ENCODE assay signal across 8 cellular contexts in the genomic region with DNA sequence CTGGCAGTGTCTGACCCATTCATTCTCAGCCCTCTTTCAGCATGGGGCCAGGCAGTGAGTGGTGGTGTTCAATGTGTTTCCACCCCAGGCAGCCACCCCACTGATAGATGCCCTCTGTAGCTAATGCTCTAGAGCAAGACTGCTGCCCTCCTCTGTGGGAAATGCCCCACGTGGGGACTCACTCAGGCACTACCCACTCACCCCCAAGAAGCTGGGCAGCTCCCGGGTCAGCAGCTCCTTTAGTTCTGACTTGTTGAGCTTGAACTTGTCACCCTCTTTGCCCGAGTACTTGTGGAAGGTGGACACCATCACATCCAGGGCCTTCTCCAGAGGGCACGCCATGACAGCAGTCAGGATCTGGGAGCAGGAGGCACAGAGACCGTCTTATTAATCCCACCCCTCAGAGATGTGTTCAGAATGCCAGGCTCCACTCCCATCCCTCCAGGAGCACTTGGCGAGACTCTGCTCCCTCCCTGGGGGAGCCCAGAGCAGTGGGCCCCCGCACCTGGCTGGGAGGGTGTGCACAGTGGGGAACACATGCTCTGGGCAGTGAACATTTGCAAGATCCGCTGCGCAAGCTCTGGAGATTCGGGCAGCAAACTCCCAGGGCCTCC. TPM values are rescaled to one million over a fixed set of nuclear protein-coding genes. Genes with fewer than 3 reads are reported as not detected.
DNase-seq lines count a peak whose midpoint lies in the region; ATAC-seq and TF ChIP-seq lines count a peak whose summit lies in the region.

No MANE protein-coding gene starts in this region.

- peak overlapping the region; percentile 88 for H3K4me3 ChIP-seq in CD8-positive, alpha-beta memory T cell (ENCODE audit: low read length)
- peak overlapping the region; percentile 49 to 55 for H3K4me3 ChIP-seq in Panc1 (ENCODE audit: low read depth in 2 of 2, low read length in 2 of 2)
- peak overlapping the region in 3 of 4 experiments; percentile 12 to 71 (median 46) for H3K4me3 ChIP-seq in fibroblast of lung (replicated peaks in 1 of 4; ENCODE audit: control extremely low read depth in 1 of 4, insufficient read depth in 1 of 4, low read depth in 3 of 4, low read length in 4 of 4)
- H3K4me3 ChIP-seq in psoas muscle = peak overlapping the region; percentile 60

- H3K36me3 ChIP-seq in CD8-positive, alpha-beta memory T cell (ENCODE audit: insufficient read depth, low read length) = peaks cover 11% of the 10 kb centered on the region
- no peaks in the 10 kb centered on the region for H3K36me3 ChIP-seq in Panc1 (ENCODE audit: control insufficient read depth, insufficient read depth, low read length)
- H3K36me3 ChIP-seq in fibroblast of lung (ENCODE audit: control insufficient read depth, insufficient read depth, low read length) = no peaks in the 10 kb centered on the region
- no peaks in the 10 kb centered on the region for H3K36me3 ChIP-seq in psoas muscle (ENCODE audit: insufficient read depth in 1 of 2, low read depth in 1 of 2)

- peak overlapping the region; percentile 93 to 100 (median 98) for H3K4me3 Mint-ChIP-seq in CD8-positive, alpha-beta memory T cell

- peaks cover 0 to 3% of the 10 kb centered on the region in 2 donors for H3K27me3 Mint-ChIP-seq in CD8-positive, alpha-beta memory T cell

- no peaks in the 10 kb centered on the region for H3K9me3 Mint-ChIP-seq in CD8-positive, alpha-beta memory T cell

- CTCF ChIA-PET in CD8-positive, alpha-beta memory T cell (lab: Charles Lee) = interaction anchor here (0.9 to 5.4 kb wide), 6 partner anchors 9 to 34 kb away, joined by 4 to 68 read pairs (median 14); partner anchors contain the start of genes S100A2 and S100A6
- CTCF ChIA-PET in Panc1 (lab: Charles Lee) = interaction anchor here (0.5 to 2.7 kb wide), 5 partner anchors 9 to 68 kb away, joined by 3 to 16 read pairs (median 5); partner anchors contain the start of genes S100A16 and S100A6

- intact Hi-C loops in Panc1 (cut with micrococcal nuclease; ENCODE audit: unreplicated experiment) (no loop called here), psoas muscle (cut with DNase I) (no loop called here)

- ATAC-seq in Panc1 (no peak), psoas muscle (peak in 1 of 4 donors; percentile 3), GM18858 (IDR thresholded peaks at IDR 0.05; ENCODE audit: unreplicated experiment) (no peak)

- in situ Hi-C loops in Panc1 (cut with HindIII; ENCODE audit: low pct_unique_long_range_greater_than_20kb, low sequenced_read_pairs) = no loop called here

- no peaks in the 10 kb centered on the region for H3K9me3 ChIP-seq in CD8-positive, alpha-beta memory T cell (ENCODE audit: low read length)
- H3K9me3 ChIP-seq in Panc1 (ENCODE audit: control insufficient read depth, insufficient read depth, low read depth, low read length) (no peaks in the 10 kb centered on the region), fibroblast of lung (ENCODE audit: control insufficient read depth, insufficient read depth, low read depth, low read length) (no peaks in the 10 kb centered on the region), psoas muscle (no peaks in the 10 kb centered on the region)

- WGBS in psoas muscle, 3 donors = 36 to 54% (median 36%) methylated on average over 10 of the region's 10 CpGs

- peak overlapping the region; percentile 91 to 99 (median 97) for H3K27ac Mint-ChIP-seq in CD8-positive, alpha-beta memory T cell

- peak overlapping the region; percentile 73 for H3K4me2 ChIP-seq in fibroblast of lung (ENCODE audit: extremely low read depth, insufficient read depth, low read length)

- peaks cover 67 to 78% (median 72%) of the 10 kb centered on the region in 3 donors for H3K4me1 Mint-ChIP-seq in CD8-positive, alpha-beta memory T cell

- no peaks in the 10 kb centered on the region for H4K20me1 ChIP-seq in fibroblast of lung (ENCODE audit: control insufficient read depth, extremely low read depth, insufficient read depth, low read length)

- no peaks in the 10 kb centered on the region for H3K27me3 ChIP-seq in CD8-positive, alpha-beta memory T cell (ENCODE audit: insufficient read depth, low read length, poor library complexity, severe bottlenecking)
- no peaks in the 10 kb centered on the region for H3K27me3 ChIP-seq in Panc1 (ENCODE audit: control insufficient read depth, insufficient read depth, low read length)
- no peaks in the 10 kb centered on the region for H3K27me3 ChIP-seq in fibroblast of lung (ENCODE audit: control insufficient read depth, insufficient read depth, low read length)
- H3K27me3 ChIP-seq in psoas muscle (ENCODE audit: insufficient read depth in 3 of 3, low read length in 2 of 3) = no peaks in the 10 kb centered on the region

- DNase-seq in CD8-positive, alpha-beta memory T cell = no peak
- DNase-seq in Panc1 (ENCODE audit: low read depth, low spot score) (no peak), fibroblast of lung (ENCODE audit: low read depth in 2 of 2) (no peak), psoas muscle (no peak), NCI-H345 treated with DMSO at 0.1 percent for 48 hours (lab: John Stamatoyannopoulos, UW; ENCODE audit: unreplicated experiment) (no peak), RKO (ENCODE audit: low spot score) (no peak), activated gamma-delta T cell (lab: John Stamatoyannopoulos, UW) (no peak)

- no TSS peak for BruUV-seq in Panc1 (replicated peaks; lab: Mats Ljungman, UMichigan)

- peaks cover 8% of the 10 kb centered on the region for H3K79me2 ChIP-seq in fibroblast of lung (ENCODE audit: control insufficient read depth, insufficient read depth, low read length)

- TF ChIP-seq CTCF in Panc1 (IDR thresholded peaks at IDR 0.05) = no peak
- TF ChIP-seq CTCF in fibroblast of lung (conservative IDR thresholded peaks at IDR 0.05 in 1 of 2, IDR thresholded peaks at IDR 0.05 in 1 of 2; ENCODE audit: low read depth in 1 of 2, low read length in 2 of 2) = no peak
- no peak for TF ChIP-seq CTCF in psoas muscle (IDR thresholded peaks at IDR 0.05)

- peaks cover 13 to 37% (median 16%) of the 10 kb centered on the region in 3 donors for H3K36me3 Mint-ChIP-seq in CD8-positive, alpha-beta memory T cell

- H3K4me1 ChIP-seq in CD8-positive, alpha-beta memory T cell (ENCODE audit: insufficient read depth, low read length) = peaks cover 81% of the 10 kb centered on the region
- H3K4me1 ChIP-seq in Panc1 (ENCODE audit: control insufficient read depth, insufficient read depth, low read length) (peaks cover 97% of the 10 kb centered on the region), fibroblast of lung (ENCODE audit: control insufficient read depth, extremely low read depth, insufficient read depth, low read length) (peaks cover 42% of the 10 kb centered on the region), psoas muscle (peaks cover 14% of the 10 kb centered on the region)

- H3K27ac ChIP-seq in CD8-positive, alpha-beta memory T cell (ENCODE audit: low read depth, low read length) = peak overlapping the region; percentile 79
- H3K27ac ChIP-seq in Panc1 (ENCODE audit: low read length) (peak overlapping the region; percentile 98), fibroblast of lung (ENCODE audit: insufficient read depth, low read length) (peak overlapping the region; percentile 84), psoas muscle (peak overlapping the region; percentile 65)

- H2AFZ ChIP-seq in fibroblast of lung (ENCODE audit: low read length) = no peak overlapping the region

- peak overlapping the region; percentile 34 for H3K9ac ChIP-seq in fibroblast of lung (ENCODE audit: insufficient read depth, low read length)

- POLR2A ChIA-PET in CD8-positive, alpha-beta memory T cell (lab: Charles Lee) = interaction anchor here (1.0 to 5.4 kb wide), 5 partner anchors 10 to 231 kb away, joined by 3 to 121 read pairs (median 5); partner anchors contain the start of genes CHTOP, S100A6 and SLC27A3
- POLR2A ChIA-PET in Panc1 (lab: Charles Lee) = interaction anchor here (1.6 to 1.9 kb wide), 2 partner anchors 9 to 21 kb away, joined by 9 read pairs; partner anchors contain the start of genes S100A2 and S100A6

RNA-seq across cellular contexts. Expression of gene S100A4, which starts 1.0 kb away (rescaled TPM):
- 100 to 1,000 TPM; 125 to 132 TPM for total RNA-seq in CD8-positive, alpha-beta memory T cell
- polyA plus RNA-seq in CD8-positive, alpha-beta memory T cell = 2,575 TPM
- total RNA-seq in Panc1 (2021; ENCODE audit: unreplicated experiment) (773 TPM), fibroblast of lung (85.3 and 287 TPM in 2 replicates), psoas muscle (10 to 100 TPM; 27.0 to 54.7 (median 47.3) TPM)
- polyA plus RNA-seq in Panc1 (2012; ENCODE audit: insufficient read length) = 817 TPM
- polyA plus RNA-seq in fibroblast of lung (371 and 928 TPM in 2 replicates), psoas muscle (100 to 1,000 TPM in 1 of 3 donors, 10 to 100 TPM in 2; 75.2 to 155 (median 83.6) TPM)
- polyA plus RNA-seq in fibroblast of lung (2012) = 543 and 1,139 TPM in 2 replicates
- polyA minus RNA-seq in fibroblast of lung (ENCODE audit: low replicate concordance) = 124 and 266 TPM in 2 replicates

RNA-seq across cellular contexts. Expression of gene S100A5, which starts 3.8 kb away (rescaled TPM):
- 1 to 10 TPM in 1 of 2 experiments, under 1 TPM in 1; 0.61 to 1.5 TPM for total RNA-seq in CD8-positive, alpha-beta memory T cell
- 1.6 TPM for polyA plus RNA-seq in CD8-positive, alpha-beta memory T cell
- 0.72 TPM for total RNA-seq in Panc1 (2021; ENCODE audit: unreplicated experiment)
- polyA plus RNA-seq in Panc1 (2012; ENCODE audit: insufficient read length) = 1.2 TPM
- not detected in 2 replicates for total RNA-seq in fibroblast of lung
- 0.20 and 0.24 TPM in 2 replicates for polyA plus RNA-seq in fibroblast of lung
- polyA plus RNA-seq in fibroblast of lung (2012) = 0.55 and 0.76 TPM in 2 replicates
- not detected in 2 replicates for polyA minus RNA-seq in fibroblast of lung (ENCODE audit: low replicate concordance)
- total RNA-seq in psoas muscle = not detected
- not detected for polyA plus RNA-seq in psoas muscle

RNA-seq across cellular contexts. Expression of gene S100A3, which starts 4.5 kb away (rescaled TPM):
- total RNA-seq in CD8-positive, alpha-beta memory T cell = not detected
- not detected for polyA plus RNA-seq in CD8-positive, alpha-beta memory T cell
- total RNA-seq in Panc1 (2021; ENCODE audit: unreplicated experiment) (12.0 TPM), fibroblast of lung (1.8 and 6.8 TPM in 2 replicates), psoas muscle (1 to 10 TPM in 2 of 4 donors, under 1 TPM in 2; 0.34 to 5.5 (median 0.86) TPM)
- polyA plus RNA-seq in Panc1 (2012; ENCODE audit: insufficient read length) = 10.0 TPM
- polyA plus RNA-seq in fibroblast of lung (11.5 and 14.8 TPM in 2 replicates), psoas muscle (1 to 10 TPM in 2 of 3 donors, under 1 TPM in 1; 0.77 to 6.6 (median 3.4) TPM)
- polyA plus RNA-seq in fibroblast of lung (2012) = 13.0 and 17.9 TPM in 2 replicates
- polyA minus RNA-seq in fibroblast of lung (ENCODE audit: low replicate concordance) = 18.6 and 45.0 TPM in 2 replicates

RNA-seq across cellular contexts. Expression of gene S100A6, which starts 8.8 kb away (rescaled TPM):
- total RNA-seq in CD8-positive, alpha-beta memory T cell = 100 to 1,000 TPM; 244 to 254 TPM
- 892 TPM for polyA plus RNA-seq in CD8-positive, alpha-beta memory T cell
- 1,986 TPM for total RNA-seq in Panc1 (2021; ENCODE audit: unreplicated experiment)
- polyA plus RNA-seq in Panc1 (2012; ENCODE audit: insufficient read length) = 6,225 TPM
- 2,061 and 4,042 TPM in 2 replicates for total RNA-seq in fibroblast of lung
- polyA plus RNA-seq in fibroblast of lung = 1,280 and 2,637 TPM in 2 replicates
- 5,317 and 10,273 TPM in 2 replicates for polyA plus RNA-seq in fibroblast of lung (2012)
- 895 and 1,329 TPM in 2 replicates for polyA minus RNA-seq in fibroblast of lung (ENCODE audit: low replicate concordance)
- 100 to 1,000 TPM in 3 of 4 donors, 10 to 100 TPM in 1; 78.5 to 420 (median 150) TPM for total RNA-seq in psoas muscle
- polyA plus RNA-seq in psoas muscle = 100 to 1,000 TPM; 295 to 506 (median 467) TPM

RNA-seq across cellular contexts. Expression of gene S100A2, which starts 21.1 kb away (rescaled TPM):
- 1 to 10 TPM in 1 of 2 experiments, under 1 TPM in 1; 0.81 to 1.1 TPM for total RNA-seq in CD8-positive, alpha-beta memory T cell
- polyA plus RNA-seq in CD8-positive, alpha-beta memory T cell = 0.72 TPM
- total RNA-seq in Panc1 (2021; ENCODE audit: unreplicated experiment) = 6.2 TPM
- 10.7 TPM for polyA plus RNA-seq in Panc1 (2012; ENCODE audit: insufficient read length)
- 1.5 and 3.6 TPM in 2 replicates for total RNA-seq in fibroblast of lung
- 4.8 and 10.3 TPM in 2 replicates for polyA plus RNA-seq in fibroblast of lung
- 10.9 and 22.6 TPM in 2 replicates for polyA plus RNA-seq in fibroblast of lung (2012)
- polyA minus RNA-seq in fibroblast of lung (ENCODE audit: low replicate concordance) = 4.8 TPM in 1 of 2 replicates, not detected in the other
- 1 to 10 TPM in 3 of 4 donors, under 1 TPM in 1; 0.86 to 10.0 (median 1.1) TPM for total RNA-seq in psoas muscle
- polyA plus RNA-seq in psoas muscle = 10 to 100 TPM in 1 of 3 donors, 1 to 10 TPM in 2; 1.1 to 15.4 (median 2.1) TPM
